ENCODE assay signal across 13 cellular contexts in the genomic region with DNA sequence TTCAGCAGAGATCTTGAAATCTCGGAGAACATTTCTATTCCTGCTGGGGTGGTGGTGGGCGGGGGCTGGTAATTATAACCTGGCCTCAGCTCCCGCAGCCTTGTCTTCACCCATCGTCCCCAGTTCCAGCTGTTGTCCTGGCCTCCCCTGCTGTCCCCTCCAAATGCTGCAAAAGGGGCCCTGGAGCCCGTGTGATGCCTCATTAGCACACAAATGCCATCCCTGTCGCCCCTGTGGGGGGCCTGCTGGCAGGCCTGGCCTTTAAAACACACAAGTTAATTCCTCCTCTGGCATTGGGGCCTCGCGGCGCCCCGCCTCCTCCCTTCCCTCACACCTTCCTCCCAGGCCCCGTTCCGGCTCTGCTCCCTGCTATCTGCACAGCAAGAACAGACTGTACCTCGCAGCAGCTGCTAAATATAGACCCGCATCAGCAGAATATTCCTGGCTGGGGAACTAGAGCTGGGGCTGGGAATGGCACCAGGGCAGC.
DNase-seq lines count a peak whose midpoint lies in the region; ATAC-seq and TF ChIP-seq lines count a peak whose summit lies in the region.
"Had no signal": no experiment of that assay in that cellular context is flagged by ENCODE, and none has a peak within 500 bp of the region (broad histone marks: within the 10 kb centered on the region; RNA-seq: fewer than 3 reads in every experiment).

No MANE protein-coding gene starts in this region.

- H3K9me3 ChIP-seq in HEK293 (ENCODE audit: control insufficient read depth, insufficient read depth, low read depth, low read length) (no peaks in the 10 kb centered on the region), heart right ventricle (no peaks in the 10 kb centered on the region), prostate gland (no peaks in the 10 kb centered on the region)
- H3K9me3 ChIP-seq: lower lobe of right lung had no signal

- 5 to 21% methylated on average over 14 of the region's 14 CpGs for WGBS in heart right ventricle, 2 donors
- WGBS in prostate gland = 34% methylated on average over 14 of the region's 14 CpGs

- H3K27ac ChIP-seq in HEK293 (ENCODE audit: extremely low read depth, low read depth, low read length) (no peak overlapping the region), angular gyrus (ENCODE audit: low read depth, low read length) (peak overlapping the region; percentile 74), heart right ventricle (peak overlapping the region; percentile 71 to 91 (median 86)), prostate gland (no peak overlapping the region)
- H3K27ac ChIP-seq: epithelial cell of prostate, lower lobe of right lung, SK-N-MC had no signal

- TF ChIP-seq CTCF in HEK293 (tag by site-specific recombination; IDR thresholded peaks at IDR 0.05) (no peak), heart right ventricle (IDR thresholded peaks at IDR 0.05) (no peak), prostate gland (IDR thresholded peaks at IDR 0.05) (no peak)

- TF ChIP-seq POLR2A in prostate gland (IDR thresholded peaks at IDR 0.05) = no peak

- CTCF ChIA-PET in HEK293 (lab: Yijun Ruan, JAX) = interaction anchor here (0.6 kb wide), 1 partner anchor 89 kb away, joined by 4 read pairs; no protein-coding TSS in a partner anchor

- peak; percentile 90 to 99 (median 94) for ATAC-seq in heart right ventricle
- ATAC-seq: lower lobe of right lung had no signal

- H3K4me3 ChIP-seq in HEK293 (ENCODE audit: low read depth, low read length) (no peak overlapping the region), heart right ventricle (no peak overlapping the region), prostate gland (no peak overlapping the region)
- H3K4me3 ChIP-seq: lower lobe of right lung, SK-N-MC had no signal

- peak; percentile 76 to 77 for DNase-seq in heart right ventricle
- peak; percentile 46 for DNase-seq in prostate gland (ENCODE audit: low spot score)
- DNase-seq in NCI-H2081 (lab: John Stamatoyannopoulos, UW) = no peak
- no peak for DNase-seq in globus pallidus (ENCODE audit: low spot score)
- no peak for DNase-seq in AG08396 (ENCODE audit: low spot score)
- no peak for DNase-seq in DMS53 (lab: John Stamatoyannopoulos, UW)
- DNase-seq: Calu3, HFFc6, lower lobe of right lung had no signal

- H3K4me1 ChIP-seq in HEK293 (ENCODE audit: control insufficient read depth, insufficient read depth, low read length) = no peaks in the 10 kb centered on the region
- H3K4me1 ChIP-seq in heart right ventricle = peaks cover 0 to 27% (median 9%) of the 10 kb centered on the region in 9 donors
- H3K4me1 ChIP-seq in prostate gland (replicated peaks) = peaks cover 6% of the 10 kb centered on the region
- H3K4me1 ChIP-seq: lower lobe of right lung had no signal

- POLR2A ChIA-PET in HEK293 (lab: Yijun Ruan, JAX) = no interaction called here

- intact Hi-C loops in heart right ventricle (cut with DNase I) = no loop called here
- intact Hi-C loops in prostate gland (cut with DNase I) = no loop called here

- peaks cover 0 to 36% (median 20%) of the 10 kb centered on the region in 7 donors for H3K27me3 ChIP-seq in heart right ventricle
- peaks cover 6% of the 10 kb centered on the region for H3K27me3 ChIP-seq in prostate gland (replicated peaks; ENCODE audit: insufficient read depth)

- H3K36me3 ChIP-seq in HEK293 (ENCODE audit: control insufficient read depth in 2 of 2, insufficient read depth in 1 of 2, low read length in 2 of 2) (no peaks in the 10 kb centered on the region), heart right ventricle (no peaks in the 10 kb centered on the region), prostate gland (no peaks in the 10 kb centered on the region)
- H3K36me3 ChIP-seq: lower lobe of right lung had no signal

TF ChIP-seq in HEK293, 187 proteins besides CTCF, POLR2A, EP300 and RAD21:
- TF ChIP-seq ZIC2 (tag by site-specific recombination; IDR thresholded peaks at IDR 0.05) (peak; percentile 35; the same call in 1 of the 2 replicates), ZNF624 (tag by site-specific recombination; IDR thresholded peaks at IDR 0.05) (no peak), ZNF555 (tag by site-specific recombination; conservative IDR thresholded peaks at IDR 0.05) (no peak), ZNF48 (tag by site-specific recombination; IDR thresholded peaks at IDR 0.05) (no peak), ZNF146 (tag by site-specific recombination; IDR thresholded peaks at IDR 0.05) (no peak), ZNF600 (tag by site-specific recombination; IDR thresholded peaks at IDR 0.05) (peak; percentile 61), ZNF274 (IDR thresholded peaks at IDR 0.05; ENCODE audit: low read length) (no peak), ZNF274 (tag by site-specific recombination; IDR thresholded peaks at IDR 0.05; ENCODE audit: borderline replicate concordance) (no peak)
- TF ChIP-seq, protein P1, sequence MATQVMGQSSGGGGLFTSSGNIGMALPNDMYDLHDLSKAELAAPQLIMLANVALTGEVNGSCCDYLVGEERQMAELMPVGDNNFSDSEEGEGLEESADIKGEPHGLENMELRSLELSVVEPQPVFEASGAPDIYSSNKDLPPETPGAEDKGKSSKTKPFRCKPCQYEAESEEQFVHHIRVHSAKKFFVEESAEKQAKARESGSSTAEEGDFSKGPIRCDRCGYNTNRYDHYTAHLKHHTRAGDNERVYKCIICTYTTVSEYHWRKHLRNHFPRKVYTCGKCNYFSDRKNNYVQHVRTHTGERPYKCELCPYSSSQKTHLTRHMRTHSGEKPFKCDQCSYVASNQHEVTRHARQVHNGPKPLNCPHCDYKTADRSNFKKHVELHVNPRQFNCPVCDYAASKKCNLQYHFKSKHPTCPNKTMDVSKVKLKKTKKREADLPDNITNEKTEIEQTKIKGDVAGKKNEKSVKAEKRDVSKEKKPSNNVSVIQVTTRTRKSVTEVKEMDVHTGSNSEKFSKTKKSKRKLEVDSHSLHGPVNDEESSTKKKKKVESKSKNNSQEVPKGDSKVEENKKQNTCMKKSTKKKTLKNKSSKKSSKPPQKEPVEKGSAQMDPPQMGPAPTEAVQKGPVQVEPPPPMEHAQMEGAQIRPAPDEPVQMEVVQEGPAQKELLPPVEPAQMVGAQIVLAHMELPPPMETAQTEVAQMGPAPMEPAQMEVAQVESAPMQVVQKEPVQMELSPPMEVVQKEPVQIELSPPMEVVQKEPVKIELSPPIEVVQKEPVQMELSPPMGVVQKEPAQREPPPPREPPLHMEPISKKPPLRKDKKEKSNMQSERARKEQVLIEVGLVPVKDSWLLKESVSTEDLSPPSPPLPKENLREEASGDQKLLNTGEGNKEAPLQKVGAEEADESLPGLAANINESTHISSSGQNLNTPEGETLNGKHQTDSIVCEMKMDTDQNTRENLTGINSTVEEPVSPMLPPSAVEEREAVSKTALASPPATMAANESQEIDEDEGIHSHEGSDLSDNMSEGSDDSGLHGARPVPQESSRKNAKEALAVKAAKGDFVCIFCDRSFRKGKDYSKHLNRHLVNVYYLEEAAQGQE (tag by site-specific recombination; IDR thresholded peaks at IDR 0.05) = no peak
- TF ChIP-seq, protein P2, sequence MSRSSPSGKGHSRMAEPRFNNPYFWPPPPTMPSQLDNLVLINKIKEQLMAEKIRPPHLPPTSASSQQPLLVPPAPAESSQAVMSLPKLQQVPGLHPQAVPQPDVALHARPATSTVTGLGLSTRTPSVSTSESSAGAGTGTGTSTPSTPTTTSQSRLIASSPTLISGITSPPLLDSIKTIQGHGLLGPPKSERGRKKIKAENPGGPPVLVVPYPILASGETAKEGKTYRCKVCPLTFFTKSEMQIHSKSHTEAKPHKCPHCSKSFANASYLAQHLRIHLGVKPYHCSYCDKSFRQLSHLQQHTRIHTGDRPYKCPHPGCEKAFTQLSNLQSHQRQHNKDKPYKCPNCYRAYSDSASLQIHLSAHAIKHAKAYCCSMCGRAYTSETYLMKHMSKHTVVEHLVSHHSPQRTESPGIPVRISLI (tag by site-specific recombination; IDR thresholded peaks at IDR 0.05) = no peak

Comparison
In these comparisons a context has a peak if more than half of its experiments do, and no peak if none do; other contexts are left out.
1. H3K27ac ChIP-seq: peak in angular gyrus (single experiment) and heart right ventricle (10 of 10); none in HEK293 (single experiment) and prostate gland (0 of 2).
2. DNase-seq: peak in heart right ventricle (2 of 2) and prostate gland (single experiment); none in NCI-H2081 (0 of 2), globus pallidus (single experiment), AG08396 (single experiment) and DMS53 (single experiment).